ENCODE assay signal across 10 cellular contexts in the genomic region with DNA sequence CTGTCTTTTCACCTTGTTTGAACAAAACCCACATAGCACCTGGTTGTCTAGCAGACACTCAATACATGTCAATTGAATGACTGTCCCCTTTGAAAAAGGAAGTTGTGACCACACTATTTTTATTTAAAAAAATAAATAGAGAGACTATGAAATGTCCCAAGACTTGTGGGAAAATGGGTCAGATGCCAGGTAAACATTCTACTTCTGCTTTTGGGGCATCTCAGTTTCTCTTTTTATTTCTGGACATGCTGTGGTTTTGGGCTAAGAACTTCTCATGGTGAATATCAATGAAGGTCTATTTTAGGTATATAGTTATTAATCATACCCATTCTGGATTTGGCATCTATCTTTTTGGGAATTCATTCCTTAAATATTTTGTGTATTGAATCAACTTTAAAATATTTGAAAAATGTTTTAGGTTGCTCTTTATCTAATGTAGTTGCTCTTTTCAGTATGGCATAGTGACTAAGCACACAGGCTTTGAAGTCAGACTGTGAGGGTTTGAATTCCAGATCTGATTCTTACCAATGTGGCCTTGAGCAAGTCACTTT. TPM values are rescaled to one million over a fixed set of nuclear protein-coding genes. Genes with fewer than 3 reads are reported as not detected.
DNase-seq lines count a peak whose midpoint lies in the region; ATAC-seq and TF ChIP-seq lines count a peak whose summit lies in the region.
"Had no signal": no experiment of that assay in that cellular context is flagged by ENCODE, and none has a peak within 500 bp of the region (broad histone marks: within the 10 kb centered on the region; RNA-seq: fewer than 3 reads in every experiment).

No MANE protein-coding gene starts in this region.

- peaks cover 15 to 40% of the 10 kb centered on the region in 2 experiments; a peak in 3 of 4 replicates for H3K79me1 ChIP-seq in IMR-90 (ENCODE audit: low read depth in 1 of 2, low read length in 2 of 2)

- CTCF ChIA-PET in IMR-90 (lab: Yijun Ruan, JAX): no interaction called here
- CTCF ChIA-PET in CD8-positive, alpha-beta T cell (lab: Charles Lee): no interaction called here

- H3K18ac ChIP-seq in IMR-90 (ENCODE audit: low read depth, low read length): no peak overlapping the region; the same call in 1 of the 2 replicates

- in situ Hi-C loops in IMR-90 (cut with MboI; ENCODE audit: low sequenced_read_pairs): no loop called here

- no peak overlapping the region for H3K4me3 Mint-ChIP-seq in type B pancreatic cell
- no peak overlapping the region for H3K4me3 Mint-ChIP-seq in CD8-positive, alpha-beta T cell
- H3K4me3 Mint-ChIP-seq: stimulated activated naive CD8-positive, alpha-beta T cell treated with anti-CD3 and anti-CD28 coated beads, Interleukin-15, Interleukin-2, amounts not matched to agents 100 ng/mL and 50 ng/mL, for 24 hours had no signal

- H2BK5ac ChIP-seq in IMR-90 (ENCODE audit: low read depth, low read length, poor library complexity, severe bottlenecking): peak overlapping the region; percentile 16

- H3K4ac ChIP-seq in IMR-90 (ENCODE audit: low read depth, low read length): peak overlapping the region; percentile 5; the same call in 1 of the 2 replicates

- H4K8ac ChIP-seq in IMR-90 (ENCODE audit: low read depth in 2 of 2, low read length in 2 of 2): 0 out of 4 replicates have a peak overlapping the region, but pooled peaks of 1 of the 2 experiments have one; percentile 4

- 0 out of 3 replicates have a peak overlapping the region, but pooled peaks have one; percentile 70 for H2BK15ac ChIP-seq in IMR-90 (ENCODE audit: low read depth, low read length)

- TF ChIP-seq CTCF in GM06990 (IDR thresholded peaks at IDR 0.05; ENCODE audit: insufficient read depth, low read length, poor library complexity, severe bottlenecking): no peak
- no peak for TF ChIP-seq CTCF in IMR-90 (conservative IDR thresholded peaks at IDR 0.05; ENCODE audit: low read depth, low read length)
- no peak for TF ChIP-seq CTCF in fibroblast of mammary gland (conservative IDR thresholded peaks at IDR 0.05; ENCODE audit: control insufficient read depth, insufficient read depth, low read depth, low read length)
- no peak for TF ChIP-seq CTCF in type B pancreatic cell (conservative IDR thresholded peaks at IDR 0.05)
- no peak for TF ChIP-seq CTCF in CD8-positive, alpha-beta T cell (IDR thresholded peaks at IDR 0.05)

- no peaks in the 10 kb centered on the region for H3K36me3 ChIP-seq in GM06990 (ENCODE audit: control insufficient read depth, insufficient read depth, low read length)
- no peaks in the 10 kb centered on the region for H3K36me3 ChIP-seq in IMR-90 (ENCODE audit: control insufficient read depth, insufficient read depth, low read length)
- H3K36me3 ChIP-seq in CD8-positive, alpha-beta T cell (ENCODE audit: insufficient read depth, low read length): no peaks in the 10 kb centered on the region

- H4K20me1 ChIP-seq in IMR-90 (ENCODE audit: insufficient read depth, low read length): no peaks in the 10 kb centered on the region

- no TSS peak for BruUV-seq in IMR-90 (replicated peaks; lab: Mats Ljungman, UMichigan)

- no peak overlapping the region for H4K91ac ChIP-seq in IMR-90 (ENCODE audit: insufficient read depth, low read depth, low read length)

- H3K36me3 Mint-ChIP-seq in type B pancreatic cell: no peaks in the 10 kb centered on the region
- no peaks in the 10 kb centered on the region for H3K36me3 Mint-ChIP-seq in CD8-positive, alpha-beta T cell

- peak overlapping the region; percentile 52; the same call in 1 of the 2 replicates for H2AK5ac ChIP-seq in IMR-90 (ENCODE audit: low read depth, low read length)

- H3K9me3 ChIP-seq in IMR-90 (ENCODE audit: control insufficient read depth, insufficient read depth, low read length): no peaks in the 10 kb centered on the region
- H3K9me3 ChIP-seq in CD8-positive, alpha-beta T cell (ENCODE audit: low read length): no peaks in the 10 kb centered on the region

- no peak overlapping the region for H3K14ac ChIP-seq in IMR-90 (replicated peaks; ENCODE audit: low read depth, low read length)

- H3K4me1 Mint-ChIP-seq in type B pancreatic cell (ENCODE audit: unreplicated experiment): peaks cover 6% of the 10 kb centered on the region
- peaks cover 10% of the 10 kb centered on the region for H3K4me1 Mint-ChIP-seq in CD8-positive, alpha-beta T cell (ENCODE audit: low read depth)

- H3K4me3 ChIP-seq in GM06990 (replicated peaks; ENCODE audit: low read depth, low read length) (no peak overlapping the region), IMR-90 (ENCODE audit: insufficient read depth, low read depth, low read length) (no peak overlapping the region), fibroblast of mammary gland (ENCODE audit: control insufficient read depth, low read depth, low read length) (no peak overlapping the region)
- no peak overlapping the region for H3K4me3 ChIP-seq in CD8-positive, alpha-beta T cell (ENCODE audit: low read depth, low read length)

- peak overlapping the region; percentile 76 for H2BK120ac ChIP-seq in IMR-90 (ENCODE audit: low read depth, low read length)

- no peak overlapping the region for H3K27ac ChIP-seq in IMR-90 (ENCODE audit: insufficient read depth, low read length)
- H3K27ac ChIP-seq in CD8-positive, alpha-beta T cell (ENCODE audit: low read depth, low read length): no peak overlapping the region

- H3K4me1 ChIP-seq in IMR-90 (ENCODE audit: control insufficient read depth, insufficient read depth, low read length): peaks cover 2% of the 10 kb centered on the region; the same call in 1 of the 2 replicates
- H3K4me1 ChIP-seq in CD8-positive, alpha-beta T cell (ENCODE audit: insufficient read depth, low read length): peaks cover 9% of the 10 kb centered on the region

- dilution Hi-C loops in IMR-90 (cut with HindIII; ENCODE audit: low sequenced_read_pairs, unreplicated experiment): no loop called here

- no peaks in the 10 kb centered on the region for H3K9me3 Mint-ChIP-seq in type B pancreatic cell
- no peaks in the 10 kb centered on the region for H3K9me3 Mint-ChIP-seq in CD8-positive, alpha-beta T cell
- H3K9me3 Mint-ChIP-seq: stimulated activated naive CD8-positive, alpha-beta T cell treated with anti-CD3 and anti-CD28 coated beads, Interleukin-15, Interleukin-2, amounts not matched to agents 100 ng/mL and 50 ng/mL, for 24 hours had no signal

- no peak overlapping the region for H2AK9ac ChIP-seq in IMR-90 (replicated peaks; ENCODE audit: low read depth, low read length, poor library complexity)

- no peak for TF ChIP-seq RAD21 in IMR-90 (IDR thresholded peaks at IDR 0.05; ENCODE audit: low read length)

- H3K9me1 ChIP-seq in IMR-90 (ENCODE audit: insufficient read depth, low read length): no peaks in the 10 kb centered on the region; the same call in 1 of the 2 replicates

- no peak overlapping the region for H3K27ac Mint-ChIP-seq in type B pancreatic cell
- no peak overlapping the region for H3K27ac Mint-ChIP-seq in CD8-positive, alpha-beta T cell
- H3K27ac Mint-ChIP-seq: stimulated activated naive CD8-positive, alpha-beta T cell treated with anti-CD3 and anti-CD28 coated beads, Interleukin-15, Interleukin-2, amounts not matched to agents 100 ng/mL and 50 ng/mL, for 24 hours had no signal

- H3K9ac ChIP-seq in IMR-90 (ENCODE audit: low read depth, low read length): no peak overlapping the region

- H2AFZ ChIP-seq in IMR-90 (replicated peaks; ENCODE audit: low read length, poor library complexity): no peak overlapping the region

- peak; percentile 22 for DNase-seq in GM06990 (ENCODE audit: extremely low read depth, insufficient read length)
- peak; percentile 70 for DNase-seq in IMR-90
- DNase-seq in fibroblast of mammary gland (ENCODE audit: low read depth): peak; percentile 35
- no peak for DNase-seq in stimulated activated CD4-positive, alpha-beta T cell treated with anti-CD3 and anti-CD28 coated beads, Interleukin-2, amount 100 ng/mL, for 24 hours
- no peak for DNase-seq in activated naive CD4-positive, alpha-beta T cell (lab: John Stamatoyannopoulos, UW)
- DNase-seq in type B pancreatic cell (ENCODE audit: extremely low spot score, unreplicated experiment): no peak
- DNase-seq in CD8-positive, alpha-beta T cell: no peak
- DNase-seq: activated effector memory CD4-positive, alpha-beta T cell treated with anti-CD3 and anti-CD28 coated beads, Interleukin-2, amount 50 U/mL, for 16 hours had no signal

- no peak overlapping the region for H4K5ac ChIP-seq in IMR-90 (ENCODE audit: low read depth, low read length)

- intact Hi-C loops in IMR-90 (cut with micrococcal nuclease): no loop called here
- intact Hi-C loops in CD8-positive, alpha-beta T cell (cut with DNase I, micrococcal nuclease): no loop called here

- H3K56ac ChIP-seq in IMR-90 (ENCODE audit: extremely low read depth, insufficient read depth, low read length): no peak overlapping the region

- H3K23ac ChIP-seq in IMR-90 (ENCODE audit: low read depth, low read length): no peak overlapping the region

- POLR2A ChIA-PET in IMR-90 (lab: Charles Lee; ENCODE audit: unreplicated experiment): interaction anchor here (0.6 kb wide), 1 partner anchor 754 kb away, joined by 3 read pairs; no protein-coding TSS in a partner anchor
- POLR2A ChIA-PET in CD8-positive, alpha-beta T cell (lab: Charles Lee): no interaction called here

- peaks cover 1% of the 10 kb centered on the region for H3K27me3 Mint-ChIP-seq in type B pancreatic cell
- H3K27me3 Mint-ChIP-seq in CD8-positive, alpha-beta T cell (ENCODE audit: low read depth): peaks cover 35% of the 10 kb centered on the region

- no peaks in the 10 kb centered on the region for H3K27me3 ChIP-seq in GM06990 (replicated peaks; ENCODE audit: control insufficient read depth, insufficient read depth, low read length)
- H3K27me3 ChIP-seq in IMR-90 (ENCODE audit: control insufficient read depth, insufficient read depth, low read length): no peaks in the 10 kb centered on the region
- H3K27me3 ChIP-seq in CD8-positive, alpha-beta T cell (ENCODE audit: insufficient read depth, low read length): no peaks in the 10 kb centered on the region

- H3K4me2 ChIP-seq in IMR-90 (ENCODE audit: low read depth, low read length): peak overlapping the region; percentile 47; the same call in 1 of the 2 replicates

- no peak for TF ChIP-seq POLR2A in IMR-90 (IDR thresholded peaks at IDR 0.05; ENCODE audit: low read depth, low read length)

- H2BK20ac ChIP-seq in IMR-90 (ENCODE audit: low read depth, low read length): no peak overlapping the region; the same call in 1 of the 2 replicates

- ATAC-seq in GM21786 (IDR thresholded peaks at IDR 0.05; ENCODE audit: unreplicated experiment): peak; percentile 37
- no peak for ATAC-seq in IMR-90 (ENCODE audit: low read depth)
- ATAC-seq in CD8-positive, alpha-beta T cell: no peak

TF ChIP-seq in IMR-90, 13 proteins besides CTCF, POLR2A, EP300 and RAD21 (continues in another document):
- TF ChIP-seq BHLHE40 (IDR thresholded peaks at IDR 0.05; ENCODE audit: low read depth, low read length): no peak
- TF ChIP-seq CHD1 (IDR thresholded peaks at IDR 0.05; ENCODE audit: low read depth, low read length): no peak
- no peak for TF ChIP-seq MAFK (IDR thresholded peaks at IDR 0.05; ENCODE audit: low read depth, low read length)

RNA-seq across cellular contexts. Expression of a gene that starts 4.4 kb away (rescaled TPM):
- total RNA-seq in IMR-90 (2012; rRNA removed) (13.6 and 20.8 TPM in 2 replicates), type B pancreatic cell (ENCODE audit: low replicate concordance) (9.6 and 18.4 TPM in 2 replicates)
- 17.1 and 21.7 TPM in 2 replicates for polyA plus RNA-seq in IMR-90 (2012; rRNA removed)
- polyA plus RNA-seq in IMR-90 (2012; cell fraction: cytosol; rRNA removed): 5.1 and 7.0 TPM in 2 replicates
- polyA plus RNA-seq in IMR-90 (2012; cell fraction: nucleus; rRNA removed; ENCODE audit: low replicate concordance): 0.91 and 9.7 TPM in 2 replicates
- under 1 TPM in 1 of 2 experiments, not detected in 1; 0.16 TPM for total RNA-seq in CD8-positive, alpha-beta T cell

Comparison
In these comparisons a context has a peak if more than half of its experiments do, and no peak if none do; other contexts are left out.
1. DNase-seq: peak in GM06990 (single experiment), IMR-90 (single experiment) and fibroblast of mammary gland (single experiment); none in stimulated activated CD4-positive, alpha-beta T cell treated with anti-CD3 and anti-CD28 coated beads, Interleukin-2, amount 100 ng/mL, for 24 hours (0 of 2), activated naive CD4-positive, alpha-beta T cell (0 of 4), type B pancreatic cell (single experiment) and CD8-positive, alpha-beta T cell (0 of 7).